1 cellular context compared by ENCODE assay signal in genomic region chr12:38919191-38919590, GRCh38.
TF ChIP-seq lines count a peak whose summit lies in the region.

No MANE protein-coding gene starts in this region.

TF ChIP-seq in SK-N-SH treated with all-trans-retinoic acid at 6 μM for 48 hours, 23 proteins besides CTCF, POLR2A, EP300 and RAD21 (continued from another document):
- TF ChIP-seq TSHZ2 (CRISPR knock-in tag; IDR thresholded peaks at IDR 0.05) (no peak), CSRNP3 (CRISPR knock-in tag; IDR thresholded peaks at IDR 0.05) (no peak), CSDC2 (CRISPR knock-in tag; IDR thresholded peaks at IDR 0.05) (no peak), PPARA (CRISPR knock-in tag; IDR thresholded peaks at IDR 0.05; ENCODE audit: borderline replicate concordance) (no peak)
TF ChIP-seq in SK-N-SH treated with all-trans-retinoic acid at 6 μM for 48 hours: peak in this region for 0.
